1 cellular context compared by ENCODE assay signal in the genomic region with DNA sequence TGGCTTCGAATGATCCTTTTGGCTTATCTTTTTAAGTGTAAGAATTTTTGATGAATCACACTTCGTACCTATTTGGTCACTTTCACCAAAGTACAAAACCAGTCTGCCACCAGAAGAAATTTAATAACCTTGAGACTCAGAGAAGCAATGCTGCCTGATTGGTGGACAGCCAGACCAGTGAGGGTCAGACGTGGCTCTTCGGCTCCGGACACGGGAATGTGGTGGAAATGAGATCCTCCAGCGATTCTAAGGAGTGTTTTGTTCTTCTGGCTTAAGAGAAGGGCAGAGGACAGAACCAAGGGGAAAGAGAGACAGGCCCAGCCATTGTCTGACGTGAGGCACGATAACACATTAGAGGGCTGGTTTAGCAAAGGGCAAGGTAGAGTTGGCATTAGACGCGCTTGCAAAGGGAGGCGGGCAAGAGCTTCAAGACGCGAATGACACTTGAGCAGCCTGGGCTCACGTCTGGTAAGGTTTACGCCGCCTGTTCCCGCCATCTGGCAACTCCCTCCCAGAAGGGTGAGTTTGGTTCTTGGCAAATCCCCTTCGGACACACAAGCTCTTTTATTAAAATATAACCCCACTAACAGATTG.
TF ChIP-seq lines count a peak whose summit lies in the region.

No MANE protein-coding gene starts in this region.

TF ChIP-seq in GM12878, 131 proteins besides CTCF, POLR2A, EP300 and RAD21 (continued from another document):
- TF ChIP-seq, protein P1, sequence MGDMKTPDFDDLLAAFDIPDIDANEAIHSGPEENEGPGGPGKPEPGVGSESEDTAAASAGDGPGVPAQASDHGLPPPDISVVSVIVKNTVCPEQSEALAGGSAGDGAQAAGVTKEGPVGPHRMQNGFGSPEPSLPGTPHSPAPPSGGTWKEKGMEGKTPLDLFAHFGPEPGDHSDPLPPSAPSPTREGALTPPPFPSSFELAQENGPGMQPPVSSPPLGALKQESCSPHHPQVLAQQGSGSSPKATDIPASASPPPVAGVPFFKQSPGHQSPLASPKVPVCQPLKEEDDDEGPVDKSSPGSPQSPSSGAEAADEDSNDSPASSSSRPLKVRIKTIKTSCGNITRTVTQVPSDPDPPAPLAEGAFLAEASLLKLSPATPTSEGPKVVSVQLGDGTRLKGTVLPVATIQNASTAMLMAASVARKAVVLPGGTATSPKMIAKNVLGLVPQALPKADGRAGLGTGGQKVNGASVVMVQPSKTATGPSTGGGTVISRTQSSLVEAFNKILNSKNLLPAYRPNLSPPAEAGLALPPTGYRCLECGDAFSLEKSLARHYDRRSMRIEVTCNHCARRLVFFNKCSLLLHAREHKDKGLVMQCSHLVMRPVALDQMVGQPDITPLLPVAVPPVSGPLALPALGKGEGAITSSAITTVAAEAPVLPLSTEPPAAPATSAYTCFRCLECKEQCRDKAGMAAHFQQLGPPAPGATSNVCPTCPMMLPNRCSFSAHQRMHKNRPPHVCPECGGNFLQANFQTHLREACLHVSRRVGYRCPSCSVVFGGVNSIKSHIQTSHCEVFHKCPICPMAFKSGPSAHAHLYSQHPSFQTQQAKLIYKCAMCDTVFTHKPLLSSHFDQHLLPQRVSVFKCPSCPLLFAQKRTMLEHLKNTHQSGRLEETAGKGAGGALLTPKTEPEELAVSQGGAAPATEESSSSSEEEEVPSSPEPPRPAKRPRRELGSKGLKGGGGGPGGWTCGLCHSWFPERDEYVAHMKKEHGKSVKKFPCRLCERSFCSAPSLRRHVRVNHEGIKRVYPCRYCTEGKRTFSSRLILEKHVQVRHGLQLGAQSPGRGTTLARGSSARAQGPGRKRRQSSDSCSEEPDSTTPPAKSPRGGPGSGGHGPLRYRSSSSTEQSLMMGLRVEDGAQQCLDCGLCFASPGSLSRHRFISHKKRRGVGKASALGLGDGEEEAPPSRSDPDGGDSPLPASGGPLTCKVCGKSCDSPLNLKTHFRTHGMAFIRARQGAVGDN (IDR thresholded peaks at IDR 0.05): peak; percentile 48; the same call in 1 of the 2 replicates
- no peak for TF ChIP-seq FOS (IDR thresholded peaks at IDR 0.05; ENCODE audit: borderline replicate concordance, extremely low read depth, insufficient read length)
- TF ChIP-seq, protein P2, sequence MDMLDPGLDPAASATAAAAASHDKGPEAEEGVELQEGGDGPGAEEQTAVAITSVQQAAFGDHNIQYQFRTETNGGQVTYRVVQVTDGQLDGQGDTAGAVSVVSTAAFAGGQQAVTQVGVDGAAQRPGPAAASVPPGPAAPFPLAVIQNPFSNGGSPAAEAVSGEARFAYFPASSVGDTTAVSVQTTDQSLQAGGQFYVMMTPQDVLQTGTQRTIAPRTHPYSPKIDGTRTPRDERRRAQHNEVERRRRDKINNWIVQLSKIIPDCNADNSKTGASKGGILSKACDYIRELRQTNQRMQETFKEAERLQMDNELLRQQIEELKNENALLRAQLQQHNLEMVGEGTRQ (IDR thresholded peaks at IDR 0.05; ENCODE audit: borderline replicate concordance, low read depth, low read length): no peak
- TF ChIP-seq POU2F2 (IDR thresholded peaks at IDR 0.05; ENCODE audit: borderline replicate concordance, low read depth, low read length): peak; percentile 33; the same call in 1 of the 3 replicates
- TF ChIP-seq, protein P3, sequence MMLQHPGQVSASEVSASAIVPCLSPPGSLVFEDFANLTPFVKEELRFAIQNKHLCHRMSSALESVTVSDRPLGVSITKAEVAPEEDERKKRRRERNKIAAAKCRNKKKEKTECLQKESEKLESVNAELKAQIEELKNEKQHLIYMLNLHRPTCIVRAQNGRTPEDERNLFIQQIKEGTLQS (IDR thresholded peaks at IDR 0.05; ENCODE audit: borderline replicate concordance, extremely low read depth, low read depth, low read length): no peak
